ENCODE assay signal across 6 cellular contexts in genomic region chr1:15063346-15063745, GRCh38.
"Had no signal": no experiment of that assay in that cellular context is flagged by ENCODE, and none has a peak within 500 bp of the region (broad histone marks: within the 10 kb centered on the region; RNA-seq: fewer than 3 reads in every experiment).

No MANE protein-coding gene starts in this region.

- H3K4me3 ChIP-seq: K562 had no signal

- H3K4me3 Mint-ChIP-seq: IgD-negative memory B cell had no signal

- H3K27ac ChIP-seq: HL-60 had no signal

- H3K27me3 Mint-ChIP-seq: IgD-negative memory B cell had no signal

- H3K36me3 Mint-ChIP-seq: IgD-negative memory B cell had no signal

- FAIRE-seq: HepG2, HTR-8/SVneo, K562 had no signal

- H3K4me1 Mint-ChIP-seq: IgD-negative memory B cell had no signal

- DNase-seq: IMR-90 had no signal
